Comparison of ENCODE assay signal across 24 cellular contexts in the genomic region with DNA sequence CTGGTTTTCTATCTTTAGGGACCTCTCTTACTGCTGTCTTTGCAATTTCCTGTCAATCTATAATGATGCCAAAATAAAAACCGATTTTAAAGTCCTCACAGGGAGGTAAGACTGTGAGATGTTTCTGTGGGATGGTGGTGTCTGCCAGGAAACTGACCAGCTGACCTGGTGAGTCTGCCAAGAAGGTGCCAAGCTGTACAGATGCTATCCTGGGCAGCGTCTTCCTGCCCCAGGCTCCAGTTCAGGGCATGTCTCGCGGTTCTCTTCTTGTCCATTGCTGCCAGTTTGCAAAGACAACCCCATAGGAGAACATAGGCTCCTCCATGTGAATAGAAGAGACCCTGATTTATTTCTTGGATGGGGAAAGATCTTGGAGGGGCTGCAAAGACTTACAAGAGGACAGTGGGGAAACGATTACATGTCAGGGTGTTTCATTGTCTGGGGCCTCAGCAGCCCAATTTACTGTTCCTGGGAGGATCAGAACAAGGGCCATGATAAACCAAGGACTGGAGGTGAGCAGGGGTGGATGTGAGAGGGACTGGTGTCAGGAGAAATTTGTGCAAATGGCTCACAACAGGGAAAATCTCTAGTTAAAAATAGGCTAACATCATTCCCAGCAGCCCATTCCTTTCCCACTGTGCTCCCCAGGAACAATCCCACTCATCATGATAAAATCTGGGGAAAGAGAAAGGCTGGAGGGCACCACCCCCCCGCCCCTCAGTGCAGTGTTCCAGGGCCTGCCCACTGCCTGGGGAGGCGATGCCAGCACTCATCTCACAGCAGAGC. TPM values are rescaled to one million over a fixed set of nuclear protein-coding genes. Genes with fewer than 3 reads are reported as not detected.
"Had no signal": no experiment of that assay in that cellular context is flagged by ENCODE, and none has a peak within 500 bp of the region (broad histone marks: within the 10 kb centered on the region; RNA-seq: fewer than 3 reads in every experiment).

No MANE protein-coding gene starts in this region.

- H3K27ac Mint-ChIP-seq: activated naive CD4-positive, alpha-beta T cell treated with anti-CD3 and anti-CD28 coated beads for 36 hours; activated naive CD8-positive, alpha-beta T cell treated with anti-CD3 and anti-CD28 coated beads, Interleukin-2, amount 10 ng/mL, durations not matched to agents 7 days and 5 days; activated T-cell treated with anti-CD3 and anti-CD28 coated beads, Interleukin-2, amount 50 U/mL, for 72 hours; immature natural killer cell; naive thymus-derived CD4-positive, alpha-beta T cell; stimulated activated naive CD8-positive, alpha-beta T cell treated with anti-CD3 and anti-CD28 coated beads, Interleukin-15, Interleukin-2, amounts not matched to agents 100 ng/mL and 50 ng/mL, for 24 hours had no signal

- DNase-seq: activated effector memory CD4-positive, alpha-beta T cell treated with Interleukin-2 at 50 U/mL for 16 hours; activated naive CD4-positive, alpha-beta T cell treated with anti-CD3 and anti-CD28 coated beads for 36 hours; activated naive CD8-positive, alpha-beta T cell treated with anti-CD3 and anti-CD28 coated beads, Interleukin-2, amount 10 ng/mL, durations not matched to agents 7 days and 5 days; activated T-cell treated with anti-CD3 and anti-CD28 coated beads, Interleukin-2, amount 50 U/mL, for 72 hours; amniotic stem cell; effector CD4-positive, alpha-beta T cell; erythroblast; foreskin keratinocyte; immature natural killer cell; mesendoderm; naive thymus-derived CD4-positive, alpha-beta T cell; stimulated activated CD4-positive, alpha-beta T cell treated with anti-CD3 and anti-CD28 coated beads, Interleukin-4, amount 100 ng/mL, for 24 hours; transverse colon had no signal

- H3K4me3 ChIP-seq: breast epithelium, hepatocyte, prostate gland, transverse colon had no signal

- H3K4me3 Mint-ChIP-seq: activated naive CD4-positive, alpha-beta T cell treated with anti-CD3 and anti-CD28 coated beads for 36 hours; activated naive CD8-positive, alpha-beta T cell treated with anti-CD3 and anti-CD28 coated beads, Interleukin-2, amount 10 ng/mL, durations not matched to agents 7 days and 5 days; activated T-cell treated with anti-CD3 and anti-CD28 coated beads, Interleukin-2, amount 50 U/mL, for 72 hours; immature natural killer cell; naive thymus-derived CD4-positive, alpha-beta T cell; stimulated activated naive CD8-positive, alpha-beta T cell treated with anti-CD3 and anti-CD28 coated beads, Interleukin-15, Interleukin-2, amounts not matched to agents 100 ng/mL and 50 ng/mL, for 24 hours had no signal

- H3K4me1 Mint-ChIP-seq: activated naive CD8-positive, alpha-beta T cell treated with anti-CD3 and anti-CD28 coated beads, Interleukin-2, amount 10 ng/mL, durations not matched to agents 7 days and 5 days; immature natural killer cell; naive thymus-derived CD4-positive, alpha-beta T cell had no signal

- H3K4me1 ChIP-seq: breast epithelium, foreskin keratinocyte, prostate gland, transverse colon had no signal

- H3K36me3 Mint-ChIP-seq: activated naive CD8-positive, alpha-beta T cell treated with anti-CD3 and anti-CD28 coated beads, Interleukin-2, amount 10 ng/mL, durations not matched to agents 7 days and 5 days had no signal

- H3K36me3 ChIP-seq: breast epithelium, prostate gland, transverse colon had no signal

- ATAC-seq: activated CD4-positive, CD25-positive, alpha-beta regulatory T cell treated with anti-CD3 and anti-CD28 coated beads, Interleukin-2, amount 50 U/mL, for 24 hours; activated T-cell treated with anti-CD3 and anti-CD28 coated beads, Interleukin-2, amount 50 U/mL, for 72 hours; foreskin keratinocyte; naive thymus-derived CD4-positive, alpha-beta T cell; SK-N-SH treated with all-trans-retinoic acid at 6 μM for 48 hours had no signal

- H3K9me3 ChIP-seq: prostate gland, transverse colon had no signal

- H3K27ac ChIP-seq: breast epithelium, foreskin keratinocyte, hepatocyte, prostate gland, transverse colon, VCaP had no signal

RNA-seq across cellular contexts. Expression of gene VSTM2B, which starts 42.7 kb away (rescaled TPM):
- total RNA-seq: activated naive CD4-positive, alpha-beta T cell treated with anti-CD3 and anti-CD28 coated beads for 36 hours; activated naive CD8-positive, alpha-beta T cell treated with anti-CD3 and anti-CD28 coated beads, Interleukin-2, amount 10 ng/mL, durations not matched to agents 7 days and 5 days; activated T-cell treated with anti-CD3 and anti-CD28 coated beads, Interleukin-2, amount 50 U/mL, for 72 hours; breast epithelium; foreskin keratinocyte; glomerular endothelial cell; liver; osteoblast; prostate gland; T-helper 2 cell treated with Interferon-gamma antibody and Interleukin-4, amounts not matched to agents 100 ng/mL and 5 ng/mL, for 36 hours; transverse colon had no signal
- polyA plus RNA-seq: foreskin keratinocyte; liver; naive thymus-derived CD4-positive, alpha-beta T cell had no signal
